In the genomic region with DNA sequence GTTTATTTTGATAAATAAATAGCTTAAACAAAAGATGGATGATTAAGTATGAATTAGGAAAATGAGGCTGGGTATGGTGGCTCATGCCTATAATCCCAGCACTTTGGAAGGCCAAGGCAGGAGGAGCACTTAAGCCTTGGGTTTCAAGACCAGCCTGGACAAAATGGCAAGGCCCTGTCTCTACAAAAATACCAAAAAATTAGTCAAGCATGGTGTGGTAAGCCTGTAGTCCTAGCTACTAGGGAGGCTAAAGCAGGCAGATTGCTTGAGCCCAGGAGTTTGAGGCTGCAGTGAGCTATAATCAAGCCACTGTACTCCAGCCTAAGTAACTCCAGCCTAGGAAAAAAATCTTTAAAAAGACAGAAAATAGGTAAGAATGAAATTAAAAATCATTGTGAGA, we compare ENCODE assay signal across 28 cellular contexts.
"Had no signal": no experiment of that assay in that cellular context is flagged by ENCODE, and none has a peak within 500 bp of the region (broad histone marks: within the 10 kb centered on the region; RNA-seq: fewer than 3 reads in every experiment).

No MANE protein-coding gene starts in this region.

- H3K36me3 ChIP-seq: ovary, right atrium auricular region, thyroid gland had no signal

- H3K9me3 ChIP-seq: esophagus squamous epithelium, ovary, right atrium auricular region, stomach, thyroid gland had no signal

- DNase-seq: cerebellar nuclear complex; cortex of kidney; effector memory CD8-positive, alpha-beta T cell; erythroblast; esophagus squamous epithelium; foreskin melanocyte; hypothalamus; immature natural killer cell; islet precursor cell; kidney glomerular epithelial cell; midbrain; naive thymus-derived CD4-positive, alpha-beta T cell; occipital lobe; ovary; stimulated activated CD4-positive, alpha-beta T cell treated with anti-CD3 and anti-CD28 coated beads, Interleukin-12 subunit alpha, Interleukin-12 subunit beta, amount 100 ng/mL, for 4 hours; stimulated activated CD4-positive, alpha-beta T cell treated with anti-CD3 and anti-CD28 coated beads, Interleukin-1b, Interleukin-23, amount 100 ng/mL, for 48 hours; stimulated activated CD4-positive, alpha-beta T cell treated with anti-CD3 and anti-CD28 coated beads, Interleukin-4, amount 100 ng/mL, for 1 hour; stimulated activated CD8-positive, alpha-beta memory T cell treated with anti-CD3 and anti-CD28 coated beads, Interleukin-4, amount 100 ng/mL, for 48 hours; stimulated activated naive CD4-positive, alpha-beta T cell treated with Interleukin-2 at 50 U/mL for 16 hours; stomach; thyroid gland had no signal

- H3K27me3 Mint-ChIP-seq: type B pancreatic cell had no signal

- H3K4me3 Mint-ChIP-seq: effector memory CD8-positive, alpha-beta T cell; immature natural killer cell; memory B cell; naive thymus-derived CD4-positive, alpha-beta T cell; type B pancreatic cell had no signal

- H3K4me1 Mint-ChIP-seq: memory B cell had no signal

- ATAC-seq: effector memory CD8-positive, alpha-beta T cell; left lobe of liver; naive thymus-derived CD4-positive, alpha-beta T cell; sciatic nerve had no signal

- H3K27ac Mint-ChIP-seq: effector memory CD8-positive, alpha-beta T cell; immature natural killer cell; memory B cell; naive thymus-derived CD4-positive, alpha-beta T cell; type B pancreatic cell had no signal

- H3K4me3 ChIP-seq: esophagus squamous epithelium, lung, ovary, right atrium auricular region, smooth muscle cell, stomach, thyroid gland had no signal

- H3K9me3 Mint-ChIP-seq: effector memory CD8-positive, alpha-beta T cell; memory B cell; naive thymus-derived CD4-positive, alpha-beta T cell; type B pancreatic cell had no signal

- H3K27ac ChIP-seq: esophagus squamous epithelium, ovary, right atrium auricular region, thyroid gland had no signal

- H3K36me3 Mint-ChIP-seq: immature natural killer cell, memory B cell had no signal

- H3K4me2 ChIP-seq: smooth muscle cell had no signal

- H3K4me1 ChIP-seq: right atrium auricular region had no signal

- H3K27me3 ChIP-seq: esophagus squamous epithelium, ovary, right atrium auricular region, stomach, thyroid gland had no signal
